In the genomic region with DNA sequence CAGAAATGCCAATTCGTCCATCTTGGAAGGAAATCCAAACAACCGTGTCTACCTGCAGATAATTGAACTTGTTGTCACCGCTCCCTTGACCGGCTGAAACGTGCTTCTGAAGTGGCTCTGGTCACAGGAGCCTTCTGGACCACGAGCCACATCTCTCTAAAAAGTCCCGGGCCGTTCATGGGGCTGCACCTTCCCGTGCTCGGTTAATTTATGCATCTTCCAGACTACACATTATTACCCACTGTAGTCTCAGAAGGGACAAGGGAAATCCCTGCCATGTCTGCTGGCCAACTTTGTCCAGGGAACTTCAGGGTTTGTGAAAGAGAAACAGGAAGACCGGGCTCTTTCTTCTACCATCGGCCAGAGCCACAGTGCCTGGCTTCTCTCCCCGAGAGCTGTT, we compare ENCODE assay signal across 22 cellular contexts.
"Had no signal": no experiment of that assay in that cellular context is flagged by ENCODE, and none has a peak within 500 bp of the region (broad histone marks: within the 10 kb centered on the region; RNA-seq: fewer than 3 reads in every experiment).

No MANE protein-coding gene starts in this region.

- H3K4me3 ChIP-seq: esophagus muscularis mucosa, left ventricle myocardium inferior, lung, spleen, thoracic aorta, uterus had no signal

- H3K4me1 ChIP-seq: esophagus muscularis mucosa, left ventricle myocardium inferior, uterus had no signal

- DNase-seq: activated CD4-positive, alpha-beta memory T cell treated with anti-CD3 and anti-CD28 coated beads, Interleukin-2, amount 10 ng/mL, durations not matched to agents 7 days and 5 days; activated CD4-positive, alpha-beta T cell treated with anti-CD3 and anti-CD28 coated beads, Interleukin-2, amount 10 ng/mL, durations not matched to agents 7 days and 5 days; activated CD4-positive, CD25-positive, alpha-beta regulatory T cell treated with anti-CD3 and anti-CD28 coated beads, Interleukin-2, amount 50 U/mL, for 72 hours; activated naive CD8-positive, alpha-beta T cell treated with anti-CD3 and anti-CD28 coated beads, Interleukin-2, amount 50 U/mL, for 24 hours; activated T-cell treated with anti-CD3 and anti-CD28 coated beads, Interleukin-2, amount 50 U/mL, for 48 hours; amygdala; central memory CD4-positive, alpha-beta T cell; foreskin melanocyte; left ventricle myocardium inferior; right cardiac atrium; spleen; stimulated activated CD4-positive, alpha-beta T cell treated with anti-CD3 and anti-CD28 coated beads, Interleukin-2, amount 100 ng/mL, for 48 hours; stimulated activated naive CD4-positive, alpha-beta T cell treated with Interleukin-2 at 50 U/mL for 16 hours; T-helper 2 cell; uterus had no signal

- H3K27me3 ChIP-seq: esophagus muscularis mucosa, uterus had no signal

- H3K4me3 Mint-ChIP-seq: activated CD4-positive, alpha-beta memory T cell treated with anti-CD3 and anti-CD28 coated beads, Interleukin-2, amount 10 ng/mL, durations not matched to agents 7 days and 5 days; activated CD4-positive, alpha-beta T cell treated with anti-CD3 and anti-CD28 coated beads, Interleukin-2, amount 10 ng/mL, durations not matched to agents 7 days and 5 days; activated naive CD4-positive, alpha-beta T cell treated with anti-CD3 and anti-CD28 coated beads, Interleukin-2, amount 50 U/mL, for 24 hours; activated naive CD8-positive, alpha-beta T cell treated with anti-CD3 and anti-CD28 coated beads, Interleukin-2, amount 50 U/mL, for 24 hours; nephron; type B pancreatic cell had no signal

- H3K9me3 Mint-ChIP-seq: activated CD4-positive, alpha-beta memory T cell treated with anti-CD3 and anti-CD28 coated beads, Interleukin-2, amount 10 ng/mL, durations not matched to agents 7 days and 5 days; activated CD4-positive, alpha-beta T cell treated with anti-CD3 and anti-CD28 coated beads, Interleukin-2, amount 10 ng/mL, durations not matched to agents 7 days and 5 days; activated naive CD4-positive, alpha-beta T cell treated with anti-CD3 and anti-CD28 coated beads, Interleukin-2, amount 50 U/mL, for 24 hours; activated naive CD8-positive, alpha-beta T cell treated with anti-CD3 and anti-CD28 coated beads, Interleukin-2, amount 50 U/mL, for 24 hours; activated T-helper 2 cell treated with anti-CD3 and anti-CD28 coated beads, Interferon-gamma antibody, Interleukin-2, Interleukin-4, amounts not matched to agents 10 μg/mL and 5 μg/mL and 100 μg/mL, durations not matched to agents 14 hours and 24 hours and 36 hours; type B pancreatic cell had no signal

- H3K4me1 Mint-ChIP-seq: activated CD4-positive, alpha-beta memory T cell treated with anti-CD3 and anti-CD28 coated beads, Interleukin-2, amount 10 ng/mL, durations not matched to agents 7 days and 5 days; activated naive CD8-positive, alpha-beta T cell treated with anti-CD3 and anti-CD28 coated beads, Interleukin-2, amount 50 U/mL, for 24 hours; nephron had no signal

- H3K27ac ChIP-seq: esophagus muscularis mucosa, left ventricle myocardium inferior, spleen, thoracic aorta, uterus had no signal

- H3K27ac Mint-ChIP-seq: activated CD4-positive, alpha-beta memory T cell treated with anti-CD3 and anti-CD28 coated beads, Interleukin-2, amount 10 ng/mL, durations not matched to agents 7 days and 5 days; activated CD4-positive, alpha-beta T cell treated with anti-CD3 and anti-CD28 coated beads, Interleukin-2, amount 10 ng/mL, durations not matched to agents 7 days and 5 days; activated naive CD4-positive, alpha-beta T cell treated with anti-CD3 and anti-CD28 coated beads, Interleukin-2, amount 50 U/mL, for 24 hours; activated naive CD8-positive, alpha-beta T cell treated with anti-CD3 and anti-CD28 coated beads, Interleukin-2, amount 50 U/mL, for 24 hours; activated T-helper 2 cell treated with anti-CD3 and anti-CD28 coated beads, Interferon-gamma antibody, Interleukin-2, Interleukin-4, amounts not matched to agents 10 μg/mL and 5 μg/mL and 100 μg/mL, durations not matched to agents 14 hours and 24 hours and 36 hours; nephron; type B pancreatic cell had no signal

- H3K27me3 Mint-ChIP-seq: activated CD4-positive, alpha-beta memory T cell treated with anti-CD3 and anti-CD28 coated beads, Interleukin-2, amount 10 ng/mL, durations not matched to agents 7 days and 5 days; activated CD4-positive, alpha-beta T cell treated with anti-CD3 and anti-CD28 coated beads, Interleukin-2, amount 10 ng/mL, durations not matched to agents 7 days and 5 days; activated naive CD4-positive, alpha-beta T cell treated with anti-CD3 and anti-CD28 coated beads, Interleukin-2, amount 50 U/mL, for 24 hours; activated naive CD8-positive, alpha-beta T cell treated with anti-CD3 and anti-CD28 coated beads, Interleukin-2, amount 50 U/mL, for 24 hours; type B pancreatic cell had no signal

- ATAC-seq: activated naive CD8-positive, alpha-beta T cell treated with anti-CD3 and anti-CD28 coated beads, Interleukin-2, amount 50 U/mL, for 24 hours; right cardiac atrium had no signal

- H3K9me3 ChIP-seq: esophagus muscularis mucosa, left ventricle myocardium inferior, spleen, thoracic aorta, uterus had no signal

- H3K36me3 ChIP-seq: thoracic aorta, uterus had no signal
